Comparison of ENCODE assay signal across 14 cellular contexts in the genomic region with DNA sequence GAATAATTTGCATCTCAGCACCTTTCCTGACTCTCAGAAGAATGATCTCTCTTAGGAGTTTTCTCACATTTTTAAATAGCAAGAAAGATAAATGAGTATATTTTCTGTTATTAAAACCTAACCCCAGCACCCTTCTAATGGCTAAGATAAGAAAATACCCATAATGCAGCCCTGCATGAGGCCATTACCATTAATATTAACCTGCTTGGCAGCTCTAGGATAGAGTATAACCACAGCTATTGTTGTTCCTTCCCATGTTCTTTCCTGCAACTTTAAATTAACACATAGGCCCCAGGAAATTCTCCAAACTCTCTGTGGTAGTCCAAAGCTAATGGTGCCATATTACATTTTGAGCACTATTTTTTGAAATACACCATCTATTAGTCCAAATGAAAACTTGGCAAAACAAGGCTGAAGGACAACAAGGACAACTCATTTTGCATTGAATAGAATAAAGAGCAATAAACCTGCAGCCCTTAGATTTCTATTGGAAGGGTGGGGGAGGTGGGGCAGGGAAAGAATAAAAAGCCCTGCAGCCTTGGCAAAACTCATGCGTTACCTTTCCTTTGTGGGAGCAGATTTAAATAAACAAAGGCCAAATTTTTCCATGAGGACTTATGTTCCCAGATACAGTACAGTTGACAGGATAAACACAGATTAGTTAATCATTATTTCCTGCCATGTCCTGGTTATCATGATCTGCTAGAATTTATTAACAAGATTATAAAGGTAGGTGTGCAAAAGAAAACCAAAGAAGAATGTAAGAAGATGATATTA.
"Had no signal": no experiment of that assay in that cellular context is flagged by ENCODE, and none has a peak within 500 bp of the region (broad histone marks: within the 10 kb centered on the region; RNA-seq: fewer than 3 reads in every experiment).

No MANE protein-coding gene starts in this region.

- H3K36me3 ChIP-seq: adrenal gland, gastrocnemius medialis, heart right ventricle, left ventricle myocardium inferior, thoracic aorta, upper lobe of right lung had no signal

- DNase-seq: activated CD4-positive, alpha-beta T cell treated with anti-CD3 and anti-CD28 coated beads, Interleukin-2, amount 50 U/mL, for 1 hour; activated naive CD4-positive, alpha-beta T cell treated with Interleukin-2 at 50 U/mL for 16 hours; adrenal gland; erythroblast; gastrocnemius medialis; heart right ventricle; left ventricle myocardium inferior; mesendoderm; stimulated activated CD4-positive, alpha-beta T cell treated with anti-CD3 and anti-CD28 coated beads, Interleukin-12 subunit alpha, Interleukin-12 subunit beta, amount 100 ng/mL, for 4 hours; stimulated activated CD4-positive, alpha-beta T cell treated with anti-CD3 and anti-CD28 coated beads, Interleukin-2, amount 100 ng/mL, for 24 hours; upper lobe of right lung had no signal

- H3K9me3 ChIP-seq: adrenal gland, gastrocnemius medialis, heart right ventricle, left ventricle myocardium inferior, thoracic aorta, upper lobe of right lung had no signal

- H3K4me1 ChIP-seq: gastrocnemius medialis had no signal

- H3K4me3 Mint-ChIP-seq: activated T-helper 17 cell treated with anti-CD3 and anti-CD28 coated beads, Interleukin-2, amount 50 U/mL, for 72 hours had no signal

- H3K27me3 Mint-ChIP-seq: activated T-helper 17 cell treated with anti-CD3 and anti-CD28 coated beads, Interleukin-2, amount 50 U/mL, for 72 hours had no signal

- H3K27me3 ChIP-seq: adrenal gland, gastrocnemius medialis, heart right ventricle, upper lobe of right lung had no signal

- ATAC-seq: activated CD4-positive, CD25-positive, alpha-beta regulatory T cell treated with anti-CD3 and anti-CD28 coated beads, Interleukin-2, amount 50 U/mL, for 24 hours; activated T-helper 17 cell treated with anti-CD3 and anti-CD28 coated beads, Interleukin-2, amount 50 U/mL, for 72 hours; gastrocnemius medialis; heart right ventricle; upper lobe of right lung had no signal

- H3K27ac Mint-ChIP-seq: activated T-helper 17 cell treated with anti-CD3 and anti-CD28 coated beads, Interleukin-2, amount 50 U/mL, for 72 hours had no signal

- H3K27ac ChIP-seq: adrenal gland, gastrocnemius medialis, heart right ventricle, left ventricle myocardium inferior, thoracic aorta, upper lobe of right lung had no signal

- H3K4me3 ChIP-seq: adrenal gland, gastrocnemius medialis, heart right ventricle, left ventricle myocardium inferior, thoracic aorta, upper lobe of right lung had no signal
